ENCODE assay signal across 12 cellular contexts in the genomic region with DNA sequence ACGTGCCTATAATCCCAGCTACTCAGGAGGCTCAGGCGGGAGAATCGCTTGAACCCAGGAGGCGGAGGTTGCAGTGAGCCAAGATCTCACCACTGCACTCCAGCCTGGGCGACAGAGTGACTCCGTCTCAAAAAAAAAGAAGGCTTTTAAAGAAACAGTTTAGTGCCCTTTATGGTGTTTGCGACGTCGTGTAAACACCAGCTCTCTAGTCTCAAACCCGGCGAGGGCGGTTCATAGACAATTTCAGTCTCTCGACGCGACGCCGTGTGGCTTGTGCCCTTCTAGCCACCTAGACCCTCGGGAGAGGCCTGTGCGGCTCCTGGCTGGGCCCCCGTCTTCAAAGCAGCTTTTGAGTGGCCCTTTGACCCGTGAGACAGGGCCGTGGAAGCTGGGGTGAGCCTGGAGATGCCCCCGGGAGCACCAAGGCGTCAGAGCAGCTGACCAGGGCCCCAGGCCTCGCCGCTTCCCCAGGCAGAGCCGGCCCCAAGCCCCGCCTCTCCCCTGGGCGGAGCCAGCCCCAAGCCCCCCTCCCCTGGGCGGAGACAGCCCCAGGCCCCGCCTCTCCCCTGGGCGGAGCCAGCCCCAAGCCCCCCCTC. TPM values are rescaled to one million over a fixed set of nuclear protein-coding genes. Genes with fewer than 3 reads are reported as not detected.
DNase-seq lines count a peak whose midpoint lies in the region; ATAC-seq, FAIRE-seq and TF ChIP-seq lines count a peak whose summit lies in the region.
"Had no signal": no experiment of that assay in that cellular context is flagged by ENCODE, and none has a peak within 500 bp of the region (broad histone marks: within the 10 kb centered on the region; RNA-seq: fewer than 3 reads in every experiment).

No MANE protein-coding gene starts in this region.

- RAD21 ChIA-PET in GM12878 (lab: Charles Lee; ENCODE audit: unreplicated experiment): interaction anchor here (1.3 kb wide), 1 partner anchor 15 kb away, joined by 5 read pairs; no protein-coding TSS in a partner anchor

- CTCF ChIA-PET in GM12878 (lab: Yijun Ruan, JAX): interaction anchor here (1.7 to 1.8 kb wide), 2 partner anchors 15 to 19 kb away, joined by 5 to 6 read pairs; no protein-coding TSS in a partner anchor

- POLR2A ChIA-PET in GM12878 (lab: Charles Lee): interaction anchor here (1.0 kb wide), 1 partner anchor 20 kb away, joined by 3 read pairs; no protein-coding TSS in a partner anchor

- BruUV-seq in GM12878 (replicated peaks; lab: Mats Ljungman, UMichigan): no TSS peak

- H3K27ac ChIP-seq in GM12878 (ENCODE audit: control insufficient read depth, insufficient read depth): no peak overlapping the region
- H3K27ac ChIP-seq in testis: no peak overlapping the region
- H3K27ac ChIP-seq: HL-60 had no signal

- TF ChIP-seq EP300 in GM12878 (IDR thresholded peaks at IDR 0.05; ENCODE audit: borderline replicate concordance in 1 of 2, control insufficient read depth in 1 of 2, low read depth in 2 of 2, low read length in 2 of 2): no peak

- TF ChIP-seq RAD21 in GM12878 (IDR thresholded peaks at IDR 0.05; ENCODE audit: insufficient read depth, low read depth, low read length): no peak

- FAIRE-seq in GM12878 (lab: Jason Lieb, UNC): no peak

- no peak for ATAC-seq in GM12878
- ATAC-seq: natural killer cell treated with Interleukin-12 subunit alpha and Interleukin-12 subunit beta and Interleukin-15 and Interleukin-18, amount 100 ng/mL, for 72 hours had no signal

- peak in 4 of 6 experiments; percentile 9 to 57 (median 38) for DNase-seq in stimulated activated naive CD4-positive, alpha-beta T cell (lab: John Stamatoyannopoulos, UW)
- no peak for DNase-seq in stimulated activated naive CD4-positive, alpha-beta T cell treated with Interleukin-2 at 50 U/mL for 16 hours (lab: John Stamatoyannopoulos, UW)
- DNase-seq in GM12878 (ENCODE audit: low read depth, low spot score): no peak
- DNase-seq in testis: peak; percentile 46
- no peak for DNase-seq in GM13976 (ENCODE audit: low spot score)
- no peak for DNase-seq in GDM1 (lab: John Stamatoyannopoulos, UW)
- DNase-seq: DMS79, NCI-H2081 treated with DMSO at 0.1 percent for 48 hours had no signal

- H3K4me2 ChIP-seq in GM12878 (ENCODE audit: control insufficient read depth, insufficient read depth): no peak overlapping the region

- no peak overlapping the region for H3K4me3 ChIP-seq in GM12878
- no peak overlapping the region for H3K4me3 ChIP-seq in testis

- in situ Hi-C loops in GM12878 (cut with MboI) (no loop called here), GM13976 (cut with MboI; ENCODE audit: low sequenced_read_pairs, unreplicated experiment) (no loop called here)

- no peak for TF ChIP-seq POLR2A in GM12878 (IDR thresholded peaks at IDR 0.05; ENCODE audit: low read depth, low read length)
- no peak for TF ChIP-seq POLR2A in testis (IDR thresholded peaks at IDR 0.05)

- H3K36me3 ChIP-seq in GM12878 (ENCODE audit: control insufficient read depth in 2 of 2, insufficient read depth in 2 of 2, low read length in 1 of 2) (no peaks in the 10 kb centered on the region), testis (ENCODE audit: low read depth, missing control alignments) (no peaks in the 10 kb centered on the region)

- intact Hi-C loops in GM12878 (cut with micrococcal nuclease; ENCODE audit: unreplicated experiment) (no loop called here), testis (cut with DNase I; ENCODE audit: low total_unique reads) (no loop called here)

- TF ChIP-seq CTCF in GM12878 (IDR thresholded peaks at IDR 0.05 in 2 of 3, conservative IDR thresholded peaks at IDR 0.05 in 1 of 3; ENCODE audit: control insufficient read depth in 2 of 3, extremely low read depth in 1 of 3, insufficient read depth in 1 of 3, low read depth in 3 of 3, low read length in 3 of 3) (no peak), testis (IDR thresholded peaks at IDR 0.05) (no peak), GM13976 (IDR thresholded peaks at IDR 0.05; ENCODE audit: borderline replicate concordance, control extremely low read depth, extremely low read depth, insufficient read depth, missing control alignments) (no peak)

- H3K27me3 ChIP-seq in GM12878 (replicated peaks in 1 of 2; ENCODE audit: control insufficient read depth in 2 of 2, insufficient read depth in 2 of 2, low read length in 1 of 2) (no peaks in the 10 kb centered on the region), testis (no peaks in the 10 kb centered on the region)

- no peaks in the 10 kb centered on the region for H3K79me2 ChIP-seq in GM12878 (ENCODE audit: control insufficient read depth, insufficient read depth, low read length)

- no peak overlapping the region for H2AFZ ChIP-seq in GM12878 (ENCODE audit: control insufficient read depth, low read depth, low read length)

- no peaks in the 10 kb centered on the region; the same call in 1 of the 2 replicates for H3K4me1 ChIP-seq in GM12878 (ENCODE audit: control insufficient read depth, insufficient read depth, low read length)
- H3K4me1 ChIP-seq in testis: peaks cover 15% of the 10 kb centered on the region

- no peaks in the 10 kb centered on the region; the same call in 2 of the 3 replicates for H3K9me3 ChIP-seq in GM12878 (replicated peaks; ENCODE audit: control insufficient read depth, insufficient read depth, low read length)
- H3K9me3 ChIP-seq in testis: no peaks in the 10 kb centered on the region

- 92% methylated on average over 27 of the region's 32 CpGs for WGBS in GM12878 (ENCODE audit: insufficient coverage, insufficient replicate concordance, low lambda C conversion rate, missing lambda C conversion rate)
- 57 to 70% methylated on average over 24 to 30 of the region's 32 CpGs for WGBS in testis, 2 donors

- no peak overlapping the region for H3K9ac ChIP-seq in GM12878 (ENCODE audit: control insufficient read depth, insufficient read depth, low read length)

- no peaks in the 10 kb centered on the region for H4K20me1 ChIP-seq in GM12878 (ENCODE audit: control insufficient read depth, insufficient read depth)

- SMC1A ChIA-PET in GM12878 (lab: Charles Lee; ENCODE audit: uncharacterized antibody, unreplicated experiment): interaction anchor here (1.4 to 1.5 kb wide), 2 partner anchors 15 to 19 kb away, joined by 3 to 4 read pairs; no protein-coding TSS in a partner anchor

RNA-seq across cellular contexts. Expression of a gene that starts 5.0 kb away (rescaled TPM):
- 0.47 and 1.0 TPM in 2 replicates for total RNA-seq in GM12878 (2013; cell fraction: nucleolus; rRNA removed)
- total RNA-seq in GM12878 (2014; rRNA removed) (not detected in 2 replicates), GM12878 (2014; rRNA removed; fragmentation: Illumina TruSeq; extraction: Trizol) (not detected in 2 replicates), GM12878 (2021) (0.16 and 0.31 TPM in 2 replicates), testis (1 to 10 TPM; 2.2 to 2.3 TPM)
- 0.14 TPM for polyA plus RNA-seq in GM12878 (2011; ENCODE audit: low read depth)
- polyA plus RNA-seq in GM12878 (2011; rRNA removed) (not detected in 2 replicates), GM12878 (2014; fragmentation: Illumina TruSeq; extraction: Trizol) (0.06 TPM in 1 of 2 replicates, not detected in the other), GM12878 (2014; fragmentation: Nextera tagmentation; extraction: Ambion mirVana) (not detected), GM12878 (2014; rRNA removed) (0.19 and 0.24 TPM in 2 replicates), GM12878 (2016; fragmentation: Nextera tagmentation; extraction: Ambion mirVana) (under 1 TPM; 0.31 to 0.32 TPM), testis (ENCODE audit: insufficient read depth, low read depth, low replicate concordance) (1.6 TPM)
- polyA plus RNA-seq in GM12878 (2011; cell fraction: cytosol; rRNA removed): 0.28 TPM in 1 of 2 replicates, not detected in the other
- polyA plus RNA-seq in GM12878 (2011; cell fraction: nucleus; rRNA removed): 1.3 and 1.4 TPM in 2 replicates
- polyA plus RNA-seq in GM12878 (2012): 0.62 and 0.76 TPM in 2 replicates
- polyA minus RNA-seq in GM12878 (2011; rRNA and poly(A)+ RNA removed): 0.21 TPM in 1 of 2 replicates, not detected in the other
- not detected in 2 replicates for polyA minus RNA-seq in GM12878 (2011; cell fraction: cytosol; rRNA and poly(A)+ RNA removed)
- polyA minus RNA-seq in GM12878 (2011; cell fraction: nucleus; rRNA and poly(A)+ RNA removed): 0.36 and 0.57 TPM in 2 replicates

RNA-seq across cellular contexts. Expression of a gene that starts 16.1 kb away (rescaled TPM):
- 5.4 and 6.8 TPM in 2 replicates for total RNA-seq in GM12878 (2013; cell fraction: nucleolus; rRNA removed)
- 19.3 and 24.7 TPM in 2 replicates for total RNA-seq in GM12878 (2014; rRNA removed)
- 0.46 and 0.72 TPM in 2 replicates for total RNA-seq in GM12878 (2014; rRNA removed; fragmentation: Illumina TruSeq; extraction: Trizol)
- total RNA-seq in GM12878 (2021): 20.4 and 21.5 TPM in 2 replicates
- polyA plus RNA-seq in GM12878 (2011; ENCODE audit: low read depth): 0.42 TPM
- 0.26 and 0.86 TPM in 2 replicates for polyA plus RNA-seq in GM12878 (2011; rRNA removed)
- 1.7 and 5.1 TPM in 2 replicates for polyA plus RNA-seq in GM12878 (2011; cell fraction: cytosol; rRNA removed)
- 2.8 and 4.9 TPM in 2 replicates for polyA plus RNA-seq in GM12878 (2011; cell fraction: nucleus; rRNA removed)
- polyA plus RNA-seq in GM12878 (2012): 4.8 and 5.9 TPM in 2 replicates
- polyA plus RNA-seq in GM12878 (2014; fragmentation: Illumina TruSeq; extraction: Trizol): 0.24 TPM in 1 of 2 replicates, not detected in the other
- polyA plus RNA-seq in GM12878 (2014; fragmentation: Nextera tagmentation; extraction: Ambion mirVana): not detected
- 18.1 and 21.3 TPM in 2 replicates for polyA plus RNA-seq in GM12878 (2014; rRNA removed)
- 10 to 100 TPM in 1 of 2 experiments, 1 to 10 TPM in 1; 1.3 to 14.1 TPM for polyA plus RNA-seq in GM12878 (2016; fragmentation: Nextera tagmentation; extraction: Ambion mirVana)
- polyA minus RNA-seq in GM12878 (2011; rRNA and poly(A)+ RNA removed): 0.95 and 1.7 TPM in 2 replicates
- polyA minus RNA-seq in GM12878 (2011; cell fraction: cytosol; rRNA and poly(A)+ RNA removed): 2.4 TPM in 1 of 2 replicates, not detected in the other
- 2.1 and 4.2 TPM in 2 replicates for polyA minus RNA-seq in GM12878 (2011; cell fraction: nucleus; rRNA and poly(A)+ RNA removed)
- 100 to 1,000 TPM in 1 of 2 donors, 10 to 100 TPM in 1; 98.5 to 104 TPM for total RNA-seq in testis
- 5.4 TPM for polyA plus RNA-seq in testis (ENCODE audit: insufficient read depth, low read depth, low replicate concordance)

RNA-seq across cellular contexts. Expression of a gene that starts 30.4 kb away (rescaled TPM):
- not detected in 2 replicates for total RNA-seq in GM12878 (2013; cell fraction: nucleolus; rRNA removed)
- total RNA-seq in GM12878 (2014; rRNA removed) (not detected in 2 replicates), GM12878 (2014; rRNA removed; fragmentation: Illumina TruSeq; extraction: Trizol) (not detected in 2 replicates), GM12878 (2021) (0.08 TPM in 1 of 2 replicates, not detected in the other), testis (10 to 100 TPM; 57.8 to 67.3 TPM)
- not detected for polyA plus RNA-seq in GM12878 (2011; ENCODE audit: low read depth)
- polyA plus RNA-seq in GM12878 (2011; rRNA removed) (not detected in 2 replicates), GM12878 (2014; fragmentation: Illumina TruSeq; extraction: Trizol) (not detected in 2 replicates), GM12878 (2014; fragmentation: Nextera tagmentation; extraction: Ambion mirVana) (not detected), GM12878 (2014; rRNA removed) (not detected in 2 replicates), GM12878 (2016; fragmentation: Nextera tagmentation; extraction: Ambion mirVana) (not detected), testis (ENCODE audit: insufficient read depth, low read depth, low replicate concordance) (26.7 TPM)
- not detected in 2 replicates for polyA plus RNA-seq in GM12878 (2011; cell fraction: cytosol; rRNA removed)
- polyA plus RNA-seq in GM12878 (2011; cell fraction: nucleus; rRNA removed): not detected in 2 replicates
- polyA plus RNA-seq in GM12878 (2012): not detected in 2 replicates
- polyA minus RNA-seq in GM12878 (2011; rRNA and poly(A)+ RNA removed): not detected in 2 replicates
- not detected in 2 replicates for polyA minus RNA-seq in GM12878 (2011; cell fraction: cytosol; rRNA and poly(A)+ RNA removed)
- not detected in 2 replicates for polyA minus RNA-seq in GM12878 (2011; cell fraction: nucleus; rRNA and poly(A)+ RNA removed)
- total RNA-seq: activated CD4-positive, alpha-beta T cell treated with anti-CD3 and anti-CD28 coated beads, Interleukin-2, amount 10 ng/mL, durations not matched to agents 7 days and 5 days had no signal

RNA-seq across cellular contexts. Expression of a gene that starts 40.3 kb away (rescaled TPM):
- 16.2 and 17.0 TPM in 2 replicates for total RNA-seq in GM12878 (2013; cell fraction: nucleolus; rRNA removed)
- total RNA-seq in GM12878 (2014; rRNA removed) (48.9 and 50.5 TPM in 2 replicates), GM12878 (2014; rRNA removed; fragmentation: Illumina TruSeq; extraction: Trizol) (17.6 and 18.5 TPM in 2 replicates), GM12878 (2021) (41.4 and 41.9 TPM in 2 replicates), testis (100 to 1,000 TPM; 205 to 249 TPM)
- polyA plus RNA-seq in GM12878 (2011; ENCODE audit: low read depth): 7.5 TPM
- polyA plus RNA-seq in GM12878 (2011; rRNA removed) (14.6 and 38.5 TPM in 2 replicates), GM12878 (2014; fragmentation: Illumina TruSeq; extraction: Trizol) (5.9 and 14.9 TPM in 2 replicates), GM12878 (2014; fragmentation: Nextera tagmentation; extraction: Ambion mirVana) (1 to 10 TPM in 1 of 2 experiments, under 1 TPM in 1; 0.31 to 1.3 TPM), GM12878 (2014; rRNA removed) (43.8 and 49.3 TPM in 2 replicates), GM12878 (2016; fragmentation: Nextera tagmentation; extraction: Ambion mirVana) (10 to 100 TPM in 1 of 2 experiments, 1 to 10 TPM in 1; 6.9 to 41.1 TPM), testis (ENCODE audit: insufficient read depth, low read depth, low replicate concordance) (149 TPM)
- polyA plus RNA-seq in GM12878 (2011; cell fraction: cytosol; rRNA removed): 36.8 and 52.4 TPM in 2 replicates
- 41.4 and 53.6 TPM in 2 replicates for polyA plus RNA-seq in GM12878 (2011; cell fraction: nucleus; rRNA removed)
- 22.7 and 23.7 TPM in 2 replicates for polyA plus RNA-seq in GM12878 (2012)
- 10.9 and 19.3 TPM in 2 replicates for polyA minus RNA-seq in GM12878 (2011; rRNA and poly(A)+ RNA removed)
- 11.0 and 15.9 TPM in 2 replicates for polyA minus RNA-seq in GM12878 (2011; cell fraction: cytosol; rRNA and poly(A)+ RNA removed)
- 6.5 and 9.4 TPM in 2 replicates for polyA minus RNA-seq in GM12878 (2011; cell fraction: nucleus; rRNA and poly(A)+ RNA removed)

RNA-seq across cellular contexts. Expression of a gene that starts 52.6 kb away (rescaled TPM):
- not detected in 2 replicates for total RNA-seq in GM12878 (2013; cell fraction: nucleolus; rRNA removed)
- not detected in 2 replicates for total RNA-seq in GM12878 (2014; rRNA removed)
- total RNA-seq in GM12878 (2014; rRNA removed; fragmentation: Illumina TruSeq; extraction: Trizol): not detected in 2 replicates
- 0.23 TPM in 1 of 2 replicates, not detected in the other for total RNA-seq in GM12878 (2021)
- not detected for polyA plus RNA-seq in GM12878 (2011; ENCODE audit: low read depth)
- 0.24 and 0.48 TPM in 2 replicates for polyA plus RNA-seq in GM12878 (2011; rRNA removed)
- polyA plus RNA-seq in GM12878 (2011; cell fraction: cytosol; rRNA removed): 1.4 and 1.6 TPM in 2 replicates
- polyA plus RNA-seq in GM12878 (2011; cell fraction: nucleus; rRNA removed): 0.51 and 1.8 TPM in 2 replicates
- not detected in 2 replicates for polyA plus RNA-seq in GM12878 (2012)
- not detected in 2 replicates for polyA plus RNA-seq in GM12878 (2014; fragmentation: Illumina TruSeq; extraction: Trizol)
- not detected for polyA plus RNA-seq in GM12878 (2014; fragmentation: Nextera tagmentation; extraction: Ambion mirVana)
- polyA plus RNA-seq in GM12878 (2014; rRNA removed): 0.09 TPM in 2 replicates
- not detected for polyA plus RNA-seq in GM12878 (2016; fragmentation: Nextera tagmentation; extraction: Ambion mirVana)
- polyA minus RNA-seq in GM12878 (2011; rRNA and poly(A)+ RNA removed): 0.98 TPM in 1 of 2 replicates, not detected in the other
- not detected in 2 replicates for polyA minus RNA-seq in GM12878 (2011; cell fraction: cytosol; rRNA and poly(A)+ RNA removed)
- polyA minus RNA-seq in GM12878 (2011; cell fraction: nucleus; rRNA and poly(A)+ RNA removed): not detected in 2 replicates
- total RNA-seq in testis: 1 to 10 TPM in 1 of 2 donors, under 1 TPM in 1; 0.31 to 1.4 TPM
- 2.2 TPM for polyA plus RNA-seq in testis (ENCODE audit: insufficient read depth, low read depth, low replicate concordance)
- polyA plus RNA-seq: BJ had no signal

Comparison
In these comparisons a context has a peak if more than half of its experiments do, and no peak if none do; other contexts are left out.
1. DNase-seq: peak in stimulated activated naive CD4-positive, alpha-beta T cell (4 of 6) and testis (single experiment); none in stimulated activated naive CD4-positive, alpha-beta T cell treated with Interleukin-2 at 50 U/mL for 16 hours (single experiment), GM12878 (single experiment), GM13976 (single experiment) and GDM1 (single experiment).
2. RNA of a gene that starts 30.4 kb away (total RNA-seq): 57.8 to 67.3 TPM in testis; 0.08 TPM in GM12878; every median in the first group is over 10 times any median in the second.